In genomic region chr21:42056996-42057689, GRCh38 we compare ENCODE assay signal across 12 cellular contexts. TPM values are rescaled to one million over a fixed set of nuclear protein-coding genes. Genes with fewer than 3 reads are reported as not detected.
DNase-seq lines count a peak whose midpoint lies in the region; ATAC-seq, FAIRE-seq and TF ChIP-seq lines count a peak whose summit lies in the region.
"Had no signal": no experiment of that assay in that cellular context is flagged by ENCODE, and none has a peak within 500 bp of the region (broad histone marks: within the 10 kb centered on the region; RNA-seq: fewer than 3 reads in every experiment).

No MANE protein-coding gene starts in this region.

- POLR2A ChIA-PET in WTC11 (lab: Charles Lee), result no interaction called here

- H3K4me3 Mint-ChIP-seq in WTC11 (peak overlapping the region; percentile 7), T-helper 17 cell (no peak overlapping the region)
- H3K4me3 Mint-ChIP-seq in activated CD8-positive, alpha-beta memory T cell treated with anti-CD3 and anti-CD28 coated beads, Interleukin-2, amount 10 ng/mL, durations not matched to agents 7 days and 5 days, result no peak overlapping the region

- ATAC-seq in WTC11 (peak; percentile 46), T-helper 17 cell (no peak)
- ATAC-seq in activated CD8-positive, alpha-beta memory T cell treated with anti-CD3 and anti-CD28 coated beads, Interleukin-2, amount 10 ng/mL, durations not matched to agents 7 days and 5 days, result no peak

- H3K4me1 Mint-ChIP-seq in WTC11 (peaks cover 27% of the 10 kb centered on the region), T-helper 17 cell (peaks cover 15% of the 10 kb centered on the region)
- peaks cover 13% of the 10 kb centered on the region for H3K4me1 Mint-ChIP-seq in activated CD8-positive, alpha-beta memory T cell treated with anti-CD3 and anti-CD28 coated beads, Interleukin-2, amount 10 ng/mL, durations not matched to agents 7 days and 5 days

- FAIRE-seq in urothelium cell line (lab: Jason Lieb, UNC), result no peak

- H3K27me3 Mint-ChIP-seq in WTC11 (ENCODE audit: low read depth), result peaks cover 4% of the 10 kb centered on the region; the same call in 1 of the 2 replicates
- no peaks in the 10 kb centered on the region for H3K27me3 Mint-ChIP-seq in activated CD8-positive, alpha-beta memory T cell treated with anti-CD3 and anti-CD28 coated beads, Interleukin-2, amount 10 ng/mL, durations not matched to agents 7 days and 5 days
- no peaks in the 10 kb centered on the region for H3K27me3 Mint-ChIP-seq in T-helper 17 cell

- peak; percentile 80 for DNase-seq in SIG-M5 treated with dmso at 0.1 percent for 504 hours (lab: John Stamatoyannopoulos, UW; ENCODE audit: unreplicated experiment)
- no peak for DNase-seq in SIG-M5 (lab: John Stamatoyannopoulos, UW)
- no peak for DNase-seq in WTC11 (ENCODE audit: low spot score)
- peak; percentile 15 for DNase-seq in iris pigment epithelial cell (ENCODE audit: low read depth)
- DNase-seq in urothelium cell line (ENCODE audit: low spot score), result peak; percentile 56
- no peak for DNase-seq in activated CD8-positive, alpha-beta memory T cell treated with anti-CD3 and anti-CD28 coated beads, Interleukin-2, amount 10 ng/mL, durations not matched to agents 7 days and 5 days
- no peak for DNase-seq in T-helper 17 cell
- no peak for DNase-seq in D341Med (ENCODE audit: low spot score)
- DNase-seq: ACHN, retina had no signal

- H3K9me3 ChIP-seq in T-helper 17 cell (ENCODE audit: control insufficient read depth, low read length, poor library complexity, severe bottlenecking), result no peaks in the 10 kb centered on the region

- CTCF ChIA-PET in WTC11 (lab: Charles Lee), result no interaction called here
- CTCF ChIA-PET in activated CD8-positive, alpha-beta memory T cell treated with anti-CD3 and anti-CD28 coated beads, Interleukin-2, amount 10 ng/mL, durations not matched to agents 7 days and 5 days (lab: Charles Lee), result no interaction called here

- peak overlapping the region; percentile 78 for H3K27ac Mint-ChIP-seq in WTC11
- H3K27ac Mint-ChIP-seq in activated CD8-positive, alpha-beta memory T cell treated with anti-CD3 and anti-CD28 coated beads, Interleukin-2, amount 10 ng/mL, durations not matched to agents 7 days and 5 days, result no peak overlapping the region
- H3K27ac Mint-ChIP-seq in T-helper 17 cell, result no peak overlapping the region

- TF ChIP-seq CTCF in WTC11 (IDR thresholded peaks at IDR 0.05), result no peak

- H3K9me3 Mint-ChIP-seq in WTC11, result peaks cover 28% of the 10 kb centered on the region
- no peaks in the 10 kb centered on the region for H3K9me3 Mint-ChIP-seq in activated CD8-positive, alpha-beta memory T cell treated with anti-CD3 and anti-CD28 coated beads, Interleukin-2, amount 10 ng/mL, durations not matched to agents 7 days and 5 days (ENCODE audit: low read depth)

- H3K36me3 Mint-ChIP-seq in WTC11, result peaks cover 9% of the 10 kb centered on the region
- H3K36me3 Mint-ChIP-seq in activated CD8-positive, alpha-beta memory T cell treated with anti-CD3 and anti-CD28 coated beads, Interleukin-2, amount 10 ng/mL, durations not matched to agents 7 days and 5 days, result no peaks in the 10 kb centered on the region
- H3K36me3 Mint-ChIP-seq in T-helper 17 cell (ENCODE audit: low read depth), result no peaks in the 10 kb centered on the region

TF ChIP-seq in WTC11, 78 proteins besides CTCF, POLR2A, EP300 and RAD21:
- TF ChIP-seq ZNF138 (CRISPR knock-in tag; conservative IDR thresholded peaks at IDR 0.05), result no peak
TF ChIP-seq in WTC11: peak in this region for 0.

RNA-seq across cellular contexts. Expression of gene UMODL1, which starts 14.0 kb away (rescaled TPM):
- total RNA-seq in WTC11 (2021) (0.11 TPM in 1 of 3 replicates, not detected in the others), T-helper 17 cell (under 1 TPM; 0.23 to 0.99 TPM)
- total RNA-seq in activated CD8-positive, alpha-beta memory T cell treated with anti-CD3 and anti-CD28 coated beads, Interleukin-2, amount 10 ng/mL, durations not matched to agents 7 days and 5 days, result under 1 TPM in 1 of 2 experiments, not detected in 1; 0.05 TPM
- total RNA-seq: dermis microvascular lymphatic vessel endothelial cell, SK-MEL-5 had no signal

RNA-seq across cellular contexts. Expression of gene ZBTB21, which starts 47.0 kb away (rescaled TPM):
- total RNA-seq in WTC11 (2021) (13.8 to 14.2 TPM (median 14.2 TPM) in 3 replicates), T-helper 17 cell (100 to 1,000 TPM; 110 to 118 TPM)
- total RNA-seq in activated CD8-positive, alpha-beta memory T cell treated with anti-CD3 and anti-CD28 coated beads, Interleukin-2, amount 10 ng/mL, durations not matched to agents 7 days and 5 days, result 10 to 100 TPM; 14.2 to 16.3 TPM

Comparison
In these comparisons a context has a peak if more than half of its experiments do, and no peak if none do; other contexts are left out.
1. DNase-seq: peak in SIG-M5 treated with dmso at 0.1 percent for 504 hours (single experiment), iris pigment epithelial cell (single experiment) and urothelium cell line (single experiment); none in SIG-M5 (single experiment), WTC11 (single experiment), activated CD8-positive, alpha-beta memory T cell treated with anti-CD3 and anti-CD28 coated beads, Interleukin-2, amount 10 ng/mL, durations not matched to agents 7 days and 5 days (single experiment), T-helper 17 cell (0 of 3) and D341Med (single experiment).